Comparison of ENCODE assay signal across 8 cellular contexts in genomic region chrX:154019633-154020499, GRCh38. TPM values are rescaled to one million over a fixed set of nuclear protein-coding genes. Genes with fewer than 3 reads are reported as not detected.
DNase-seq lines count a peak whose midpoint lies in the region; ATAC-seq, FAIRE-seq and TF ChIP-seq lines count a peak whose summit lies in the region.

Gene IRAK1, minus strand, starts transcription at chrX:154019902. Its CDS starts 90 bp downstream, at chrX:154019812.

- peaks cover 17 to 81% (median 71%) of the 10 kb centered on the region in 11 experiments; a peak in 21 of 22 replicates for H4K20me1 ChIP-seq in BLaER1 treated with 17β-estradiol and CSF1 and Interleukin-3, amounts not matched to agents 10 nM and 100 nM
- no peaks in the 10 kb centered on the region for H4K20me1 ChIP-seq in neural progenitor cell (ENCODE audit: low read depth)

- TF ChIP-seq CTCF in neural progenitor cell (IDR thresholded peaks at IDR 0.05) = no peak
- no peak for TF ChIP-seq CTCF in upper lobe of right lung (IDR thresholded peaks at IDR 0.05)

- CTCF ChIA-PET in activated naive CD4-positive, alpha-beta T cell treated with anti-CD3 and anti-CD28 coated beads, Interleukin-2, amount 10 ng/mL, durations not matched to agents 7 days and 5 days (lab: Charles Lee) = interaction anchor here (1.4 kb wide), 1 partner anchor 351 kb away, joined by 3 read pairs; no protein-coding TSS in a partner anchor

- H2AFZ ChIP-seq in neural progenitor cell (replicated peaks) = no peak within 1 kb of the TSS

- no peaks in the 10 kb centered on the region for H3K27me3 Mint-ChIP-seq in activated naive CD4-positive, alpha-beta T cell treated with anti-CD3 and anti-CD28 coated beads, Interleukin-2, amount 10 ng/mL, durations not matched to agents 7 days and 5 days
- no peaks in the 10 kb centered on the region for H3K27me3 Mint-ChIP-seq in neural progenitor cell (ENCODE audit: insufficient read depth, low read depth)

- no peak for FAIRE-seq in frontal cortex (lab: Jason Lieb, UNC)

- no peaks in the 10 kb centered on the region for H3K79me2 ChIP-seq in neural progenitor cell (ENCODE audit: low read depth)

- H3K9me3 Mint-ChIP-seq in activated naive CD4-positive, alpha-beta T cell treated with anti-CD3 and anti-CD28 coated beads, Interleukin-2, amount 10 ng/mL, durations not matched to agents 7 days and 5 days = no peaks in the 10 kb centered on the region
- peaks cover 17% of the 10 kb centered on the region for H3K9me3 Mint-ChIP-seq in neural progenitor cell

- DNase-seq in RPMI7951 (ENCODE audit: low read depth) (peak; percentile 60), frontal cortex (ENCODE audit: low spot score in 2 of 2) (peak; percentile 80 to 84), neural progenitor cell (ENCODE audit: low spot score) (peak; percentile 70), upper lobe of right lung (peak; percentile 85)
- DNase-seq in activated naive CD4-positive, alpha-beta T cell treated with anti-CD3 and anti-CD28 coated beads, Interleukin-2, amount 10 ng/mL, durations not matched to agents 7 days and 5 days = peak; percentile 65

- peaks cover 24% of the 10 kb centered on the region for H3K4me1 Mint-ChIP-seq in activated naive CD4-positive, alpha-beta T cell treated with anti-CD3 and anti-CD28 coated beads, Interleukin-2, amount 10 ng/mL, durations not matched to agents 7 days and 5 days
- H3K4me1 Mint-ChIP-seq in neural progenitor cell = peaks cover 23% of the 10 kb centered on the region

- H3K36me3 Mint-ChIP-seq in activated naive CD4-positive, alpha-beta T cell treated with anti-CD3 and anti-CD28 coated beads, Interleukin-2, amount 10 ng/mL, durations not matched to agents 7 days and 5 days = peaks cover 12% of the 10 kb centered on the region
- H3K36me3 Mint-ChIP-seq in neural progenitor cell = peaks cover 3% of the 10 kb centered on the region

- H3K4me1 ChIP-seq in BLaER1 treated with 17β-estradiol and CSF1 and Interleukin-3, amounts not matched to agents 10 nM and 100 nM = peaks cover 65 to 76% (median 72%) of the 10 kb centered on the region in 10 experiments
- H3K4me1 ChIP-seq in neural progenitor cell (no peaks in the 10 kb centered on the region), upper lobe of right lung (no peaks in the 10 kb centered on the region)

- peak within 1 kb of the TSS; percentile 67 to 83 (median 76) for H3K4me3 ChIP-seq in BLaER1 treated with 17β-estradiol and CSF1 and Interleukin-3, amounts not matched to agents 10 nM and 100 nM
- H3K4me3 ChIP-seq in neural progenitor cell (peak within 1 kb of the TSS; percentile 37), upper lobe of right lung (peak within 1 kb of the TSS; percentile 58)

- H3K9me3 ChIP-seq in BLaER1 treated with 17β-estradiol and CSF1 and Interleukin-3, amounts not matched to agents 10 nM and 100 nM (replicated peaks in 1 of 11) = 0 out of 22 replicates have a peak, but pooled peaks cover 0 to 9% (median 0%) of the 10 kb centered on the region in 11 experiments
- H3K9me3 ChIP-seq in neural progenitor cell (ENCODE audit: low read depth) (no peaks in the 10 kb centered on the region), upper lobe of right lung (no peaks in the 10 kb centered on the region)

- H3K9ac ChIP-seq in BLaER1 treated with 17β-estradiol and CSF1 and Interleukin-3, amounts not matched to agents 10 nM and 100 nM = peak within 1 kb of the TSS; percentile 89 to 99 (median 94)
- H3K9ac ChIP-seq in neural progenitor cell = no peak within 1 kb of the TSS

- ATAC-seq in GM19035 (IDR thresholded peaks at IDR 0.05; ENCODE audit: unreplicated experiment) (peak; percentile 73), HG03432 (IDR thresholded peaks at IDR 0.05; ENCODE audit: unreplicated experiment) (peak; percentile 76), upper lobe of right lung (peak; percentile 92)

- no peaks in the 10 kb centered on the region for H3F3A ChIP-seq in neural progenitor cell (ENCODE audit: low read depth)

- intact Hi-C loops in upper lobe of right lung (cut with DNase I) = no loop called here

- peaks cover 63 to 92% (median 84%) of the 10 kb centered on the region in 11 experiments for H3K27me3 ChIP-seq in BLaER1 treated with 17β-estradiol and CSF1 and Interleukin-3, amounts not matched to agents 10 nM and 100 nM
- H3K27me3 ChIP-seq in neural progenitor cell (no peaks in the 10 kb centered on the region), upper lobe of right lung (no peaks in the 10 kb centered on the region)

- H3K27ac Mint-ChIP-seq in activated naive CD4-positive, alpha-beta T cell treated with anti-CD3 and anti-CD28 coated beads, Interleukin-2, amount 10 ng/mL, durations not matched to agents 7 days and 5 days = peak within 1 kb of the TSS; percentile 95
- peak within 1 kb of the TSS; percentile 83 for H3K27ac Mint-ChIP-seq in neural progenitor cell

- H3K36me3 ChIP-seq in BLaER1 treated with 17β-estradiol and CSF1 and Interleukin-3, amounts not matched to agents 10 nM and 100 nM = peaks cover 26 to 39% (median 34%) of the 10 kb centered on the region in 11 experiments
- H3K36me3 ChIP-seq in neural progenitor cell = no peaks in the 10 kb centered on the region
- peaks cover 10% of the 10 kb centered on the region for H3K36me3 ChIP-seq in upper lobe of right lung

- peak within 1 kb of the TSS; percentile 86 to 97 (median 95) for H3K27ac ChIP-seq in BLaER1 treated with 17β-estradiol and CSF1 and Interleukin-3, amounts not matched to agents 10 nM and 100 nM
- H3K27ac ChIP-seq in neural progenitor cell = no peak within 1 kb of the TSS
- H3K27ac ChIP-seq in upper lobe of right lung = peak within 1 kb of the TSS; percentile 87

- H3K4me2 ChIP-seq in BLaER1 treated with 17β-estradiol and CSF1 and Interleukin-3, amounts not matched to agents 10 nM and 100 nM = peak within 1 kb of the TSS; percentile 78 to 95 (median 93)
- peak within 1 kb of the TSS; percentile 38 for H3K4me2 ChIP-seq in neural progenitor cell

- peak within 1 kb of the TSS; percentile 88 for H3K4me3 Mint-ChIP-seq in activated naive CD4-positive, alpha-beta T cell treated with anti-CD3 and anti-CD28 coated beads, Interleukin-2, amount 10 ng/mL, durations not matched to agents 7 days and 5 days
- peak within 1 kb of the TSS; percentile 83 for H3K4me3 Mint-ChIP-seq in neural progenitor cell

RNA-seq across cellular contexts. Expression of gene IRAK1, which starts in this region (rescaled TPM):
- total RNA-seq in RPMI7951 (2014; rRNA removed; shearing (Covaris generic)) = 38.1 and 44.2 TPM in 2 replicates
- total RNA-seq in frontal cortex (6.9 TPM), neural progenitor cell (ENCODE audit: low replicate concordance) (6.8 and 13.6 TPM in 2 replicates), upper lobe of right lung (89.4 TPM)
